In the genomic region with DNA sequence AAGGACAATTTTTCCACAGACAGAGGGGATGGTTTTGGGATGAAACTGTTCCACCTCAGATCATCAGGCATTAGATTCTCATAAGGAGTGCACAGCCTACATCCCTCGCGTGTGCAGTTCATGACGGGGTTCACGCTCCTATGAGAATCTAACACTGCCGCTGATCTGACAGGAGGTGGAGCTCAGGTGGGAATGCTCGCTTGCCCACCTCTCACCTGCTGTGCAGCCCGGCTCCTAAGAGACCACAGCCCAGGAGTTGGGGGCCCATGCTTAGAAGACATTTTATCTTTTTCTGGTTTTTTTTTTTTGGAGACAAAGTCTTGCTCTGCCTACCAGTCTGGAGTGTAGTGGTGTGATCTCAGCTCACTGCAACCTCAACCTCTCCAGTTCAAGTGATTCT, we compare ENCODE assay signal across 24 cellular contexts. TPM values are rescaled to one million over a fixed set of nuclear protein-coding genes. Genes with fewer than 3 reads are reported as not detected.
"Had no signal": no experiment of that assay in that cellular context is flagged by ENCODE, and none has a peak within 500 bp of the region (broad histone marks: within the 10 kb centered on the region; RNA-seq: fewer than 3 reads in every experiment).

No MANE protein-coding gene starts in this region.

- H3K27me3 ChIP-seq: brain microvascular endothelial cell, stomach, testis, upper lobe of right lung had no signal

- H3K27ac ChIP-seq: brain microvascular endothelial cell, parathyroid adenoma, stomach, upper lobe of right lung had no signal

- H3K4me2 ChIP-seq: smooth muscle cell had no signal

- H3K9me3 ChIP-seq: left ventricle myocardium inferior, mucosa of descending colon, stomach, testis, upper lobe of right lung had no signal

- H2AFZ ChIP-seq: parathyroid adenoma had no signal

- FAIRE-seq: frontal cortex had no signal

- H3K9ac ChIP-seq: parathyroid adenoma had no signal

- H3K9me3 Mint-ChIP-seq: activated CD4-positive, alpha-beta T cell treated with anti-CD3 and anti-CD28 coated beads, Interleukin-2, amount 10 ng/mL, durations not matched to agents 24 days and 14 days; activated naive CD8-positive, alpha-beta T cell treated with anti-CD3 and anti-CD28 coated beads, Interleukin-2, amount 50 U/mL, for 24 hours; stimulated activated effector memory CD8-positive, alpha-beta T cell treated with anti-CD3 and anti-CD28 coated beads, Interleukin-12 subunit alpha, Interleukin-12 subunit beta, amount 100 ng/mL, for 72 hours had no signal

- H3K27me3 Mint-ChIP-seq: activated CD4-positive, alpha-beta T cell treated with anti-CD3 and anti-CD28 coated beads, Interleukin-2, amount 10 ng/mL, durations not matched to agents 24 days and 14 days; activated naive CD8-positive, alpha-beta T cell treated with anti-CD3 and anti-CD28 coated beads, Interleukin-2, amount 50 U/mL, for 24 hours; naive B cell had no signal

- DNase-seq: activated CD4-positive, alpha-beta T cell treated with anti-CD3 and anti-CD28 coated beads, Interleukin-2, amount 10 ng/mL, durations not matched to agents 24 days and 14 days; activated CD8-positive, alpha-beta memory T cell treated with anti-CD3 and anti-CD28 coated beads for 24 hours; activated naive CD4-positive, alpha-beta T cell treated with Interleukin-2 at 50 U/mL for 16 hours; activated naive CD8-positive, alpha-beta T cell treated with anti-CD3 and anti-CD28 coated beads, Interleukin-2, amount 50 U/mL, for 24 hours; anterior cingulate cortex; brain microvascular endothelial cell; cortex of kidney; head of caudate nucleus; kidney glomerular epithelial cell; left ventricle myocardium inferior; mammary epithelial cell; mucosa of descending colon; naive B cell; stimulated activated CD4-positive, alpha-beta T cell treated with anti-CD3 and anti-CD28 coated beads, Interleukin-4, amount 100 ng/mL, for 24 hours; stomach; T-helper 1 cell; T1000; testis; upper lobe of right lung had no signal

- H3K4me3 Mint-ChIP-seq: activated CD4-positive, alpha-beta T cell treated with anti-CD3 and anti-CD28 coated beads, Interleukin-2, amount 10 ng/mL, durations not matched to agents 24 days and 14 days; activated naive CD8-positive, alpha-beta T cell treated with anti-CD3 and anti-CD28 coated beads, Interleukin-2, amount 50 U/mL, for 24 hours had no signal

- H3K4me3 ChIP-seq: left ventricle myocardium inferior, mucosa of descending colon, smooth muscle cell, stomach, testis, upper lobe of right lung had no signal

- ATAC-seq: activated naive CD8-positive, alpha-beta T cell treated with anti-CD3 and anti-CD28 coated beads, Interleukin-2, amount 50 U/mL, for 24 hours; mucosa of descending colon; sciatic nerve; stimulated activated effector memory CD8-positive, alpha-beta T cell treated with anti-CD3 and anti-CD28 coated beads, Interleukin-12 subunit alpha, Interleukin-12 subunit beta, amount 100 ng/mL, for 72 hours; upper lobe of right lung had no signal

RNA-seq across cellular contexts. Expression of a gene that starts 40.2 kb away (rescaled TPM):
- total RNA-seq: activated CD4-positive, alpha-beta T cell treated with anti-CD3 and anti-CD28 coated beads, Interleukin-2, amount 10 ng/mL, durations not matched to agents 24 days and 14 days; frontal cortex; left ventricle myocardium inferior; stomach had no signal
